ENCODE assay signal across 8 cellular contexts in genomic region chr21:17679002-17679600, GRCh38.
DNase-seq lines count a peak whose midpoint lies in the region; ATAC-seq and TF ChIP-seq lines count a peak whose summit lies in the region.

No MANE protein-coding gene starts in this region.

- no peak for TF ChIP-seq POLR2A in stomach (IDR thresholded peaks at IDR 0.05)

- no peak overlapping the region for H3K27ac ChIP-seq in brain microvascular endothelial cell
- H3K27ac ChIP-seq in stomach, result no peak overlapping the region

- H3K4me3 ChIP-seq in brain microvascular endothelial cell (ENCODE audit: low read depth, low read length), result no peak overlapping the region
- H3K4me3 ChIP-seq in stomach, result no peak overlapping the region

- DNase-seq in DMS79 treated with DMSO at 0.1 percent for 48 hours (lab: John Stamatoyannopoulos, UW) (peak; percentile 82), NCI-H748 (lab: John Stamatoyannopoulos, UW; ENCODE audit: unreplicated experiment) (peak; percentile 68), brain microvascular endothelial cell (peak; percentile 53), inferior parietal cortex (ENCODE audit: extremely low spot score) (peak; percentile 75), stomach (no peak)
- DNase-seq in activated CD8-positive, alpha-beta memory T cell treated with anti-CD3 and anti-CD28 coated beads, Interleukin-2, amount 50 U/mL, for 48 hours, result no peak

- WGBS in stomach, 5 donors, result 0 to 4% (median 0%) methylated on average over 1 of the region's 1 CpG

- in situ Hi-C loops in brain microvascular endothelial cell (cut with HindIII; ENCODE audit: low pct_ligation_motif_present, low sequenced_read_pairs), result no loop called here

- peak; percentile 96 for ATAC-seq in GM19438 (IDR thresholded peaks at IDR 0.05; ENCODE audit: low read depth, unreplicated experiment)
- peak; percentile 66 for ATAC-seq in HG03521 (IDR thresholded peaks at IDR 0.05; ENCODE audit: unreplicated experiment)

- H3K9me3 ChIP-seq in stomach, result no peaks in the 10 kb centered on the region

- no peaks in the 10 kb centered on the region for H3K27me3 ChIP-seq in brain microvascular endothelial cell (replicated peaks)
- H3K27me3 ChIP-seq in stomach, result no peaks in the 10 kb centered on the region

- TF ChIP-seq CTCF in brain microvascular endothelial cell (IDR thresholded peaks at IDR 0.05; ENCODE audit: low read depth, low read length, missing control alignments) (peak; percentile 62), stomach (IDR thresholded peaks at IDR 0.05) (peak in 5 of 7 experiments; percentile 66 to 89 (median 79))

- TF ChIP-seq EP300 in stomach (IDR thresholded peaks at IDR 0.05), result no peak

- H3K36me3 ChIP-seq in brain microvascular endothelial cell (replicated peaks) (no peaks in the 10 kb centered on the region), stomach (no peaks in the 10 kb centered on the region)

- intact Hi-C loops in stomach (cut with DNase I; ENCODE audit: low total_unique reads), result loop anchor here (5.0 kb wide), 1 partner anchor 223 kb away; no protein-coding TSS in a partner anchor

- no peaks in the 10 kb centered on the region for H3K4me1 ChIP-seq in stomach

Comparison
In these comparisons a context has a peak if more than half of its experiments do, and no peak if none do; other contexts are left out.
1. DNase-seq: peak in DMS79 treated with DMSO at 0.1 percent for 48 hours (single experiment), NCI-H748 (single experiment), brain microvascular endothelial cell (single experiment) and inferior parietal cortex (single experiment); none in stomach (single experiment) and activated CD8-positive, alpha-beta memory T cell treated with anti-CD3 and anti-CD28 coated beads, Interleukin-2, amount 50 U/mL, for 48 hours (single experiment).